ENCODE assay signal across 26 cellular contexts in the genomic region with DNA sequence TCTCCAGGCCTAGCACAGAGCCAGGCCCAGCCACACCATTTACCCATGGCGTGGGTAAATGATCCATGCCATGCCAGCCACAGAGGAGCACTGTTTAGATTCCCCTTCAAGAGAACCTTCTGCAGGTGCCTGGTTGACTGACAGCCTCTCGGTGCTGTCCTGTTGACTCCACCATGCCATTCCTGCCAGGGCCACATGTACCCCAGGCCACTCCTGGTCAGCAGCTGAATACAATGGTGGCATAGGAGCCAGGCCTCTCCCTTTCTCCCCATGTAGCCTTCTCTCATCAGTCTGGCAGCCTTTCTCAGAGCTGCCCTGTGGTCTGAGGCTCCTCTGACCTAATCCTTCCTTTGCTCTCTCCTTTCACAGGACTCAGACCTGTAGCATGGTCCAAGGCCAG.
"Had no signal": no experiment of that assay in that cellular context is flagged by ENCODE, and none has a peak within 500 bp of the region (broad histone marks: within the 10 kb centered on the region; RNA-seq: fewer than 3 reads in every experiment).

No MANE protein-coding gene starts in this region.

- H3K36me3 Mint-ChIP-seq: stimulated activated effector memory CD8-positive, alpha-beta T cell treated with anti-CD3 and anti-CD28 coated beads, Interleukin-12 subunit alpha, Interleukin-12 subunit beta, amount 100 ng/mL, for 72 hours had no signal

- DNase-seq: hypothalamus; islet precursor cell; left ventricle myocardium superior; lower lobe of right lung; mammary epithelial cell; mesenchymal stem cell; naive thymus-derived CD8-positive, alpha-beta T cell; occipital lobe; ovary; right cardiac atrium; sigmoid colon; small intestine; spleen; stimulated activated CD4-positive, alpha-beta T cell treated with anti-CD3 and anti-CD28 coated beads, Interleukin-4, amount 100 ng/mL, for 24 hours; stimulated activated naive CD4-positive, alpha-beta T cell treated with Interleukin-2 at 50 U/mL for 16 hours; stimulated activated naive CD8-positive, alpha-beta T cell treated with anti-CD3 and anti-CD28 coated beads, Interleukin-15, amount 100 ng/mL, for 72 hours; testis; thyroid gland; transverse colon; upper lobe of left lung had no signal

- H3K27me3 ChIP-seq: ovary, sigmoid colon, testis, thyroid gland, transverse colon, upper lobe of left lung, vagina had no signal

- H3K4me1 Mint-ChIP-seq: naive thymus-derived CD8-positive, alpha-beta T cell; nephron; stimulated activated effector memory CD8-positive, alpha-beta T cell treated with anti-CD3 and anti-CD28 coated beads, Interleukin-12 subunit alpha, Interleukin-12 subunit beta, amount 100 ng/mL, for 72 hours; stimulated activated naive CD8-positive, alpha-beta T cell treated with anti-CD3 and anti-CD28 coated beads, Interleukin-15, amount 100 ng/mL, for 72 hours had no signal

- H3K9me3 ChIP-seq: lower lobe of right lung, neutrophil, ovary, testis, thyroid gland, vagina had no signal

- H3K4me1 ChIP-seq: lower lobe of right lung, sigmoid colon, spleen, testis, vagina had no signal

- H3K27ac Mint-ChIP-seq: naive thymus-derived CD8-positive, alpha-beta T cell; nephron; progenitor cell of endocrine pancreas; stimulated activated effector memory CD8-positive, alpha-beta T cell treated with anti-CD3 and anti-CD28 coated beads, Interleukin-12 subunit alpha, Interleukin-12 subunit beta, amount 100 ng/mL, for 72 hours had no signal

- H3K4me3 ChIP-seq: lower lobe of right lung, ovary, sigmoid colon, spleen, testis, thyroid gland, transverse colon, upper lobe of left lung, vagina had no signal

- H3K27ac ChIP-seq: lower lobe of right lung, neutrophil, ovary, sigmoid colon, spleen, testis, transverse colon, upper lobe of left lung, vagina had no signal

- H3K4me3 Mint-ChIP-seq: naive thymus-derived CD8-positive, alpha-beta T cell; nephron; neural crest cell; stimulated activated effector memory CD8-positive, alpha-beta T cell treated with anti-CD3 and anti-CD28 coated beads, Interleukin-12 subunit alpha, Interleukin-12 subunit beta, amount 100 ng/mL, for 72 hours; stimulated activated naive CD8-positive, alpha-beta T cell treated with anti-CD3 and anti-CD28 coated beads, Interleukin-15, amount 100 ng/mL, for 72 hours had no signal

- H3K36me3 ChIP-seq: lower lobe of right lung, neutrophil, ovary, sigmoid colon, spleen, thyroid gland, transverse colon, upper lobe of left lung, vagina had no signal

- ATAC-seq: left ventricle myocardium superior; lower lobe of right lung; naive thymus-derived CD8-positive, alpha-beta T cell; right cardiac atrium; stimulated activated effector memory CD8-positive, alpha-beta T cell treated with anti-CD3 and anti-CD28 coated beads, Interleukin-12 subunit alpha, Interleukin-12 subunit beta, amount 100 ng/mL, for 72 hours; stimulated activated naive CD8-positive, alpha-beta T cell treated with anti-CD3 and anti-CD28 coated beads, Interleukin-15, amount 100 ng/mL, for 72 hours had no signal
